31 cellular contexts compared by ENCODE assay signal in genomic region chr5:1375871-1376850, GRCh38. TPM values are rescaled to one million over a fixed set of nuclear protein-coding genes. Genes with fewer than 3 reads are reported as not detected.
DNase-seq lines count a peak whose midpoint lies in the region; ATAC-seq, FAIRE-seq and TF ChIP-seq lines count a peak whose summit lies in the region.
"Had no signal": no experiment of that assay in that cellular context is flagged by ENCODE, and none has a peak within 500 bp of the region (broad histone marks: within the 10 kb centered on the region; RNA-seq: fewer than 3 reads in every experiment).

No MANE protein-coding gene starts in this region.

- intact Hi-C loops in kidney (cut with DNase I) (no loop called here), prostate gland (cut with DNase I) (no loop called here)

- TF ChIP-seq CTCF in DOHH2 (IDR thresholded peaks at IDR 0.05; ENCODE audit: low read depth, low read length, poor library complexity, severe bottlenecking) (no peak), kidney (IDR thresholded peaks at IDR 0.05; ENCODE audit: borderline replicate concordance, extremely low read depth, insufficient read depth) (no peak), prostate gland (IDR thresholded peaks at IDR 0.05) (no peak)

- H3K9me3 Mint-ChIP-seq in stimulated activated memory B cell treated with anti-CD40 and anti-IgM and Interleukin-4, amounts not matched to agents 10 μg/mL and 1 μg/mL and 100 μg/mL, for 72 hours, result peaks cover 2% of the 10 kb centered on the region
- H3K9me3 Mint-ChIP-seq: activated CD4-positive, alpha-beta T cell treated with anti-CD3 and anti-CD28 coated beads, Interleukin-2, amount 10 ng/mL, durations not matched to agents 24 days and 14 days; CD8-positive, alpha-beta T cell; stimulated activated naive CD8-positive, alpha-beta T cell treated with anti-CD3 and anti-CD28 coated beads, Interleukin-15, Interleukin-2, amounts not matched to agents 100 ng/mL and 50 ng/mL, for 24 hours had no signal

- H3K4me1 Mint-ChIP-seq in stimulated activated memory B cell treated with anti-CD40 and anti-IgM and Interleukin-4, amounts not matched to agents 10 μg/mL and 1 μg/mL and 100 μg/mL, for 72 hours, result peaks cover 54% of the 10 kb centered on the region

- no peaks in the 10 kb centered on the region for H4K20me1 ChIP-seq in DOHH2 (ENCODE audit: control insufficient read depth, insufficient read depth, low read depth, low read length)

- no peak for ATAC-seq in stimulated activated memory B cell treated with anti-CD40 and anti-IgM and Interleukin-4, amounts not matched to agents 10 μg/mL and 1 μg/mL and 100 μg/mL, for 72 hours
- no peak for ATAC-seq in GM21576 (IDR thresholded peaks at IDR 0.05; ENCODE audit: unreplicated experiment)
- ATAC-seq: CD8-positive, alpha-beta T cell; foreskin keratinocyte; left lung; right cardiac atrium; T-helper 17 cell had no signal

- no peaks in the 10 kb centered on the region for H3K9me2 ChIP-seq in DOHH2 (replicated peaks; ENCODE audit: control insufficient read depth, low read length)

- no peak for TF ChIP-seq POLR2A in prostate gland (IDR thresholded peaks at IDR 0.05)

- no peaks in the 10 kb centered on the region for H3F3A ChIP-seq in DOHH2 (ENCODE audit: control insufficient read depth, insufficient read depth)

- H3K27me3 ChIP-seq in DOHH2 (ENCODE audit: control insufficient read depth, low read length), result no peaks in the 10 kb centered on the region
- H3K27me3 ChIP-seq in prostate gland (replicated peaks; ENCODE audit: insufficient read depth), result no peaks in the 10 kb centered on the region

- DNase-seq in MV-4-11 (lab: John Stamatoyannopoulos, UW), result peak; percentile 84
- peak; percentile 28 for DNase-seq in kidney
- no peak for DNase-seq in D341Med (ENCODE audit: low spot score)
- DNase-seq in prostate gland (ENCODE audit: low spot score), result no peak
- DNase-seq: activated CD4-positive, alpha-beta T cell treated with anti-CD3 and anti-CD28 coated beads, Interleukin-2, amount 10 ng/mL, durations not matched to agents 24 days and 14 days; activated naive CD4-positive, alpha-beta T cell; activated T-cell treated with anti-CD3 and anti-CD28 coated beads, Interleukin-2, amount 50 U/mL, for 48 hours; adrenal gland; CD8-positive, alpha-beta T cell; DMS53; foreskin keratinocyte; GF-D8; IMR-90; MM.1S; naive B cell; NCI-H2171; NCI-H526; stimulated activated CD4-positive, alpha-beta T cell treated with anti-CD3 and anti-CD28 coated beads, Interleukin-12 subunit alpha, Interleukin-12 subunit beta, amount 100 ng/mL, for 4 hours; stimulated activated CD4-positive, alpha-beta T cell treated with anti-CD3 and anti-CD28 coated beads, Interleukin-4, amount 100 ng/mL, for 24 hours; T-helper 17 cell; tibial artery had no signal

- H3K36me3 Mint-ChIP-seq in stimulated activated memory B cell treated with anti-CD40 and anti-IgM and Interleukin-4, amounts not matched to agents 10 μg/mL and 1 μg/mL and 100 μg/mL, for 72 hours, result no peaks in the 10 kb centered on the region
- H3K36me3 Mint-ChIP-seq: brain; CD8-positive, alpha-beta T cell; naive B cell had no signal

- H3K27ac Mint-ChIP-seq in stimulated activated memory B cell treated with anti-CD40 and anti-IgM and Interleukin-4, amounts not matched to agents 10 μg/mL and 1 μg/mL and 100 μg/mL, for 72 hours, result peak overlapping the region; percentile 25
- H3K27ac Mint-ChIP-seq: activated CD4-positive, alpha-beta T cell treated with anti-CD3 and anti-CD28 coated beads, Interleukin-2, amount 10 ng/mL, durations not matched to agents 24 days and 14 days; CD8-positive, alpha-beta T cell; stimulated activated naive CD8-positive, alpha-beta T cell treated with anti-CD3 and anti-CD28 coated beads, Interleukin-15, Interleukin-2, amounts not matched to agents 100 ng/mL and 50 ng/mL, for 24 hours; T-helper 17 cell had no signal

- H3K4me3 ChIP-seq in DOHH2 (ENCODE audit: low read length) (no peak overlapping the region), kidney (ENCODE audit: low read length in 2 of 2) (no peak overlapping the region), prostate gland (no peak overlapping the region)
- H3K4me3 ChIP-seq: adrenal gland, hepatocyte, left lung, SK-N-MC, tibial artery had no signal

- H3K9me3 ChIP-seq in DOHH2 (ENCODE audit: control insufficient read depth, insufficient read depth, low read length), result peaks cover 14% of the 10 kb centered on the region; the same call in 1 of the 2 replicates
- H3K9me3 ChIP-seq in kidney (ENCODE audit: control insufficient read depth in 1 of 2, low read length in 2 of 2), result no peaks in the 10 kb centered on the region
- H3K9me3 ChIP-seq in prostate gland, result no peaks in the 10 kb centered on the region
- H3K9me3 ChIP-seq: adrenal gland, left lung, tibial artery had no signal

- H3K27ac ChIP-seq in DOHH2 (ENCODE audit: low read depth, low read length) (no peak overlapping the region), kidney (ENCODE audit: low read depth in 2 of 2, low read length in 2 of 2) (no peak overlapping the region), prostate gland (no peak overlapping the region)
- H3K27ac ChIP-seq: adrenal gland, foreskin keratinocyte, hepatocyte, left lung, SK-N-MC, tibial artery had no signal

- H3K4me1 ChIP-seq in DOHH2 (ENCODE audit: control insufficient read depth, low read length), result peaks cover 39% of the 10 kb centered on the region
- no peaks in the 10 kb centered on the region for H3K4me1 ChIP-seq in kidney (ENCODE audit: control insufficient read depth in 1 of 2, insufficient read depth in 1 of 2, low read depth in 1 of 2, low read length in 2 of 2)
- H3K4me1 ChIP-seq in prostate gland (replicated peaks), result peaks cover 6% of the 10 kb centered on the region
- H3K4me1 ChIP-seq: foreskin keratinocyte had no signal

- H3K4me3 Mint-ChIP-seq in stimulated activated memory B cell treated with anti-CD40 and anti-IgM and Interleukin-4, amounts not matched to agents 10 μg/mL and 1 μg/mL and 100 μg/mL, for 72 hours, result no peak overlapping the region
- H3K4me3 Mint-ChIP-seq: activated CD4-positive, alpha-beta T cell treated with anti-CD3 and anti-CD28 coated beads, Interleukin-2, amount 10 ng/mL, durations not matched to agents 24 days and 14 days; brain; CD8-positive, alpha-beta T cell; stimulated activated naive CD8-positive, alpha-beta T cell treated with anti-CD3 and anti-CD28 coated beads, Interleukin-15, Interleukin-2, amounts not matched to agents 100 ng/mL and 50 ng/mL, for 24 hours; T-helper 17 cell had no signal

- no peak overlapping the region for H3K9ac ChIP-seq in kidney (ENCODE audit: low read length in 2 of 2)

- 74% methylated on average over 23 of the region's 23 CpGs for whole genome bisulfite sequencing in prostate gland

- H3K4me2 ChIP-seq in DOHH2 (ENCODE audit: low read length), result peak overlapping the region; percentile 23
- H3K4me2 ChIP-seq: hepatocyte had no signal

- FAIRE-seq in kidney (lab: Jason Lieb, UNC), result no peak
- FAIRE-seq: H54 had no signal

- no peaks in the 10 kb centered on the region for H3K79me2 ChIP-seq in DOHH2 (ENCODE audit: control insufficient read depth, low read length)
- H3K79me2 ChIP-seq: hepatocyte had no signal

- no peaks in the 10 kb centered on the region for H3K36me3 ChIP-seq in DOHH2 (ENCODE audit: control insufficient read depth, low read length)
- no peaks in the 10 kb centered on the region for H3K36me3 ChIP-seq in kidney (ENCODE audit: control insufficient read depth in 1 of 2, insufficient read depth in 2 of 2, low read length in 2 of 2)
- H3K36me3 ChIP-seq in prostate gland, result no peaks in the 10 kb centered on the region
- H3K36me3 ChIP-seq: adrenal gland, left lung, tibial artery had no signal

- H3K27me3 Mint-ChIP-seq in stimulated activated memory B cell treated with anti-CD40 and anti-IgM and Interleukin-4, amounts not matched to agents 10 μg/mL and 1 μg/mL and 100 μg/mL, for 72 hours, result no peaks in the 10 kb centered on the region
- H3K27me3 Mint-ChIP-seq: stimulated activated naive CD8-positive, alpha-beta T cell treated with anti-CD3 and anti-CD28 coated beads, Interleukin-15, Interleukin-2, amounts not matched to agents 100 ng/mL and 50 ng/mL, for 24 hours; T-helper 17 cell had no signal

RNA-seq across cellular contexts. Expression of gene CLPTM1L, which starts 31.3 kb away (rescaled TPM):
- total RNA-seq in kidney (96.6 TPM), prostate gland (100 to 1,000 TPM; 105 to 135 TPM)
- 135 TPM for polyA plus RNA-seq in kidney (ENCODE audit: insufficient read depth, low read depth, low replicate concordance)

Comparison
In these comparisons a context has a peak if more than half of its experiments do, and no peak if none do; other contexts are left out.
1. DNase-seq: peak in MV-4-11 (single experiment) and kidney (single experiment); none in D341Med (single experiment) and prostate gland (single experiment).